In genomic region chr6:138569970-138570715, GRCh38 we compare ENCODE assay signal across 1 cellular context.
A peak's percentile ranks its signal among the peaks of the same experiment; 100 is the strongest.
TF ChIP-seq lines count a peak whose summit lies in the region.

No MANE protein-coding gene starts in this region.

TF ChIP-seq in HepG2, 621 proteins besides CTCF, POLR2A, EP300 and RAD21 (continued from another document and continues in another):
- TF ChIP-seq, protein P1, sequence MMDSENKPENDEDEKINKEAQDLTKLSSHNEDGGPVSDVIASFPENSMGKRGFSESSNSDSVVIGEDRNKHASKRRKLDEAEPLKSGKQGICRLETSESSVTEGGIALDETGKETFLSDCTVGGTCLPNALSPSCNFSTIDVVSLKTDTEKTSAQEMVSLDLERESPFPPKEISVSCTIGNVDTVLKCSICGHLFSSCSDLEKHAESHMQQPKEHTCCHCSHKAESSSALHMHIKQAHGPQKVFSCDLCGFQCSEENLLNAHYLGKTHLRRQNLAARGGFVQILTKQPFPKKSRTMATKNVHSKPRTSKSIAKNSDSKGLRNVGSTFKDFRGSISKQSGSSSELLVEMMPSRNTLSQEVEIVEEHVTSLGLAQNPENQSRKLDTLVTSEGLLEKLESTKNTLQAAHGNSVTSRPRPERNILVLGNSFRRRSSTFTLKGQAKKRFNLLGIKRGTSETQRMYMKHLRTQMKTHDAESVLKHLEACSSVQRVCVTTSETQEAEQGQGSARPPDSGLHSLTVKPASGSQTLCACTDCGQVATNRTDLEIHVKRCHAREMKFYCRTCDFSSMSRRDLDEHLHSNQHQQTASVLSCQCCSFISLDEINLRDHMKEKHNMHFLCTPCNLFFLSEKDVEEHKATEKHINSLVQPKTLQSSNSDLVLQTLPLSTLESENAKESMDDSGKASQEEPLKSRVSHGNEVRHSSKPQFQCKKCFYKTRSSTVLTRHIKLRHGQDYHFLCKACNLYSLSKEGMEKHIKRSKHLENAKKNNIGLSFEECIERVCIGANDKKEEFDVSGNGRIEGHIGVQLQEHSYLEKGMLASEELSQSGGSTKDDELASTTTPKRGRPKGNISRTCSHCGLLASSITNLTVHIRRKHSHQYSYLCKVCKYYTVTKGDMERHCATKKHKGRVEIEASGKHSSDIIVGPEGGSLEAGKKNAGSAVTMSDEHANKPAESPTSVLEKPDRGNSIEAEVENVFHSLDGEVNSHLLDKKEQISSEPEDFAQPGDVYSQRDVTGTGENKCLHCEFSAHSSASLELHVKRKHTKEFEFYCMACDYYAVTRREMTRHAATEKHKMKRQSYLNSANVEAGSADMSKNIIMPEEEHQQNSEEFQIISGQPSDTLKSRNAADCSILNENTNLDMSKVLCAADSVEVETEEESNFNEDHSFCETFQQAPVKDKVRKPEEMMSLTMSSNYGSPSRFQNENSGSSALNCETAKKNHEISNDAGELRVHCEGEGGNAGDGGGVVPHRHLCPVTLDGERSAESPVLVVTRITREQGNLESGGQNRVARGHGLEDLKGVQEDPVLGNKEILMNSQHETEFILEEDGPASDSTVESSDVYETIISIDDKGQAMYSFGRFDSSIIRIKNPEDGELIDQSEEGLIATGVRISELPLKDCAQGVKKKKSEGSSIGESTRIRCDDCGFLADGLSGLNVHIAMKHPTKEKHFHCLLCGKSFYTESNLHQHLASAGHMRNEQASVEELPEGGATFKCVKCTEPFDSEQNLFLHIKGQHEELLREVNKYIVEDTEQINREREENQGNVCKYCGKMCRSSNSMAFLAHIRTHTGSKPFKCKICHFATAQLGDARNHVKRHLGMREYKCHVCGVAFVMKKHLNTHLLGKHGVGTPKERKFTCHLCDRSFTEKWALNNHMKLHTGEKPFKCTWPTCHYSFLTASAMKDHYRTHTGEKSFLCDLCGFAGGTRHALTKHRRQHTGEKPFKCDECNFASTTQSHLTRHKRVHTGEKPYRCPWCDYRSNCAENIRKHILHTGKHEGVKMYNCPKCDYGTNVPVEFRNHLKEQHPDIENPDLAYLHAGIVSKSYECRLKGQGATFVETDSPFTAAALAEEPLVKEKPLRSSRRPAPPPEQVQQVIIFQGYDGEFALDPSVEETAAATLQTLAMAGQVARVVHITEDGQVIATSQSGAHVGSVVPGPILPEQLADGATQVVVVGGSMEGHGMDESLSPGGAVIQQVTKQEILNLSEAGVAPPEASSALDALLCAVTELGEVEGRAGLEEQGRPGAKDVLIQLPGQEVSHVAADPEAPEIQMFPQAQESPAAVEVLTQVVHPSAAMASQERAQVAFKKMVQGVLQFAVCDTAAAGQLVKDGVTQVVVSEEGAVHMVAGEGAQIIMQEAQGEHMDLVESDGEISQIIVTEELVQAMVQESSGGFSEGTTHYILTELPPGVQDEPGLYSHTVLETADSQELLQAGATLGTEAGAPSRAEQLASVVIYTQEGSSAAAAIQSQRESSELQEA (CRISPR knock-in tag; IDR thresholded peaks at IDR 0.05; ENCODE audit: not compliant biosample characterization): no peak
- TF ChIP-seq ZNF883 (CRISPR knock-in tag; IDR thresholded peaks at IDR 0.05; ENCODE audit: not compliant biosample characterization) (no peak), KLF12 (CRISPR knock-in tag; IDR thresholded peaks at IDR 0.05; ENCODE audit: borderline replicate concordance) (0 out of 2 replicates have a peak, but pooled peaks have one; percentile 14), GLI4 (CRISPR knock-in tag; IDR thresholded peaks at IDR 0.05; ENCODE audit: borderline replicate concordance) (no peak), LCORL (IDR thresholded peaks at IDR 0.05) (no peak), LCORL (CRISPR knock-in tag; IDR thresholded peaks at IDR 0.05) (no peak), HNRNPL (IDR thresholded peaks at IDR 0.05; ENCODE audit: low read depth, low read length) (no peak), ZNF761 (CRISPR knock-in tag; conservative IDR thresholded peaks at IDR 0.05) (no peak), BRD4 (CRISPR knock-in tag; IDR thresholded peaks at IDR 0.05) (no peak), CENPX (CRISPR knock-in tag; IDR thresholded peaks at IDR 0.05) (no peak), ZMYM4 (CRISPR knock-in tag; IDR thresholded peaks at IDR 0.05) (peak; percentile 39; the same call in 1 of the 2 replicates), JUNB (CRISPR knock-in tag; IDR thresholded peaks at IDR 0.05; ENCODE audit: borderline replicate concordance) (no peak), FOXP4 (CRISPR knock-in tag; IDR thresholded peaks at IDR 0.05) (peak; percentile 65; the same call in 1 of the 2 replicates), RARG (CRISPR knock-in tag; IDR thresholded peaks at IDR 0.05; ENCODE audit: low read depth) (no peak), ZNF766 (CRISPR knock-in tag; IDR thresholded peaks at IDR 0.05; ENCODE audit: borderline replicate concordance) (0 out of 2 replicates have a peak, but pooled peaks have one; percentile 5), NCOA5 (CRISPR knock-in tag; IDR thresholded peaks at IDR 0.05) (no peak), RFX3 (CRISPR knock-in tag; IDR thresholded peaks at IDR 0.05) (no peak), REST (IDR thresholded peaks at IDR 0.05; ENCODE audit: borderline replicate concordance in 1 of 2, low read depth in 1 of 2, low read length in 2 of 2) (no peak), TBX3 (IDR thresholded peaks at IDR 0.05; ENCODE audit: borderline replicate concordance) (no peak), ZNF570 (CRISPR knock-in tag; IDR thresholded peaks at IDR 0.05; ENCODE audit: borderline replicate concordance) (no peak), ZNF263 (CRISPR knock-in tag; IDR thresholded peaks at IDR 0.05) (peak; percentile 36; the same call in 1 of the 2 replicates), TAF1 (CRISPR knock-in tag; IDR thresholded peaks at IDR 0.05) (peak; percentile 66), ZNF850 (CRISPR knock-in tag; conservative IDR thresholded peaks at IDR 0.05) (no peak), HNRNPH1 (optimal IDR thresholded peaks at IDR 0.05; ENCODE audit: low read depth, low read length) (no peak), ZNF781 (CRISPR knock-in tag; IDR thresholded peaks at IDR 0.05; ENCODE audit: borderline replicate concordance, not compliant biosample characterization) (no peak), PAF1 (CRISPR knock-in tag; IDR thresholded peaks at IDR 0.05) (no peak), CBFB (CRISPR knock-in tag; IDR thresholded peaks at IDR 0.05) (no peak), NFKBIZ (CRISPR knock-in tag; IDR thresholded peaks at IDR 0.05) (no peak), HHEX (CRISPR knock-in tag; IDR thresholded peaks at IDR 0.05) (no peak)
- TF ChIP-seq, protein P2, sequence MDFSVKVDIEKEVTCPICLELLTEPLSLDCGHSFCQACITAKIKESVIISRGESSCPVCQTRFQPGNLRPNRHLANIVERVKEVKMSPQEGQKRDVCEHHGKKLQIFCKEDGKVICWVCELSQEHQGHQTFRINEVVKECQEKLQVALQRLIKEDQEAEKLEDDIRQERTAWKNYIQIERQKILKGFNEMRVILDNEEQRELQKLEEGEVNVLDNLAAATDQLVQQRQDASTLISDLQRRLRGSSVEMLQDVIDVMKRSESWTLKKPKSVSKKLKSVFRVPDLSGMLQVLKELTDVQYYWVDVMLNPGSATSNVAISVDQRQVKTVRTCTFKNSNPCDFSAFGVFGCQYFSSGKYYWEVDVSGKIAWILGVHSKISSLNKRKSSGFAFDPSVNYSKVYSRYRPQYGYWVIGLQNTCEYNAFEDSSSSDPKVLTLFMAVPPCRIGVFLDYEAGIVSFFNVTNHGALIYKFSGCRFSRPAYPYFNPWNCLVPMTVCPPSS (IDR thresholded peaks at IDR 0.05): no peak
- TF ChIP-seq, protein P3, sequence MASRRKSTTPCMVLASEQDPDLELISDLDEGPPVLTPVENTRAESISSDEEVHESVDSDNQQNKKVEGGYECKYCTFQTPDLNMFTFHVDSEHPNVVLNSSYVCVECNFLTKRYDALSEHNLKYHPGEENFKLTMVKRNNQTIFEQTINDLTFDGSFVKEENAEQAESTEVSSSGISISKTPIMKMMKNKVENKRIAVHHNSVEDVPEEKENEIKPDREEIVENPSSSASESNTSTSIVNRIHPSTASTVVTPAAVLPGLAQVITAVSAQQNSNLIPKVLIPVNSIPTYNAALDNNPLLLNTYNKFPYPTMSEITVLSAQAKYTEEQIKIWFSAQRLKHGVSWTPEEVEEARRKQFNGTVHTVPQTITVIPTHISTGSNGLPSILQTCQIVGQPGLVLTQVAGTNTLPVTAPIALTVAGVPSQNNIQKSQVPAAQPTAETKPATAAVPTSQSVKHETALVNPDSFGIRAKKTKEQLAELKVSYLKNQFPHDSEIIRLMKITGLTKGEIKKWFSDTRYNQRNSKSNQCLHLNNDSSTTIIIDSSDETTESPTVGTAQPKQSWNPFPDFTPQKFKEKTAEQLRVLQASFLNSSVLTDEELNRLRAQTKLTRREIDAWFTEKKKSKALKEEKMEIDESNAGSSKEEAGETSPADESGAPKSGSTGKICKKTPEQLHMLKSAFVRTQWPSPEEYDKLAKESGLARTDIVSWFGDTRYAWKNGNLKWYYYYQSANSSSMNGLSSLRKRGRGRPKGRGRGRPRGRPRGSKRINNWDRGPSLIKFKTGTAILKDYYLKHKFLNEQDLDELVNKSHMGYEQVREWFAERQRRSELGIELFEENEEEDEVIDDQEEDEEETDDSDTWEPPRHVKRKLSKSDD (CRISPR knock-in tag; IDR thresholded peaks at IDR 0.05; ENCODE audit: low read depth): no peak
- TF ChIP-seq, protein P4, sequence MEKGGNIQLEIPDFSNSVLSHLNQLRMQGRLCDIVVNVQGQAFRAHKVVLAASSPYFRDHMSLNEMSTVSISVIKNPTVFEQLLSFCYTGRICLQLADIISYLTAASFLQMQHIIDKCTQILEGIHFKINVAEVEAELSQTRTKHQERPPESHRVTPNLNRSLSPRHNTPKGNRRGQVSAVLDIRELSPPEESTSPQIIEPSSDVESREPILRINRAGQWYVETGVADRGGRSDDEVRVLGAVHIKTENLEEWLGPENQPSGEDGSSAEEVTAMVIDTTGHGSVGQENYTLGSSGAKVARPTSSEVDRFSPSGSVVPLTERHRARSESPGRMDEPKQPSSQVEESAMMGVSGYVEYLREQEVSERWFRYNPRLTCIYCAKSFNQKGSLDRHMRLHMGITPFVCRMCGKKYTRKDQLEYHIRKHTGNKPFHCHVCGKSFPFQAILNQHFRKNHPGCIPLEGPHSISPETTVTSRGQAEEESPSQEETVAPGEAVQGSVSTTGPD (CRISPR knock-in tag; IDR thresholded peaks at IDR 0.05): no peak
- TF ChIP-seq, protein P5, sequence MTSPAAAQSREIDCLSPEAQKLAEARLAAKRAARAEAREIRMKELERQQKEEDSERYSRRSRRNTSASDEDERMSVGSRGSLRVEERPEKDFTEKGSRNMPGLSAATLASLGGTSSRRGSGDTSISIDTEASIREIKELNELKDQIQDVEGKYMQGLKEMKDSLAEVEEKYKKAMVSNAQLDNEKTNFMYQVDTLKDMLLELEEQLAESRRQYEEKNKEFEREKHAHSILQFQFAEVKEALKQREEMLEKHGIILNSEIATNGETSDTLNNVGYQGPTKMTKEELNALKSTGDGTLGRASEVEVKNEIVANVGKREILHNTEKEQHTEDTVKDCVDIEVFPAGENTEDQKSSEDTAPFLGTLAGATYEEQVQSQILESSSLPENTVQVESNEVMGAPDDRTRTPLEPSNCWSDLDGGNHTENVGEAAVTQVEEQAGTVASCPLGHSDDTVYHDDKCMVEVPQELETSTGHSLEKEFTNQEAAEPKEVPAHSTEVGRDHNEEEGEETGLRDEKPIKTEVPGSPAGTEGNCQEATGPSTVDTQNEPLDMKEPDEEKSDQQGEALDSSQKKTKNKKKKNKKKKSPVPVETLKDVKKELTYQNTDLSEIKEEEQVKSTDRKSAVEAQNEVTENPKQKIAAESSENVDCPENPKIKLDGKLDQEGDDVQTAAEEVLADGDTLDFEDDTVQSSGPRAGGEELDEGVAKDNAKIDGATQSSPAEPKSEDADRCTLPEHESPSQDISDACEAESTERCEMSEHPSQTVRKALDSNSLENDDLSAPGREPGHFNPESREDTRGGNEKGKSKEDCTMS (CRISPR knock-in tag; conservative IDR thresholded peaks at IDR 0.05): no peak
- TF ChIP-seq, protein P6, sequence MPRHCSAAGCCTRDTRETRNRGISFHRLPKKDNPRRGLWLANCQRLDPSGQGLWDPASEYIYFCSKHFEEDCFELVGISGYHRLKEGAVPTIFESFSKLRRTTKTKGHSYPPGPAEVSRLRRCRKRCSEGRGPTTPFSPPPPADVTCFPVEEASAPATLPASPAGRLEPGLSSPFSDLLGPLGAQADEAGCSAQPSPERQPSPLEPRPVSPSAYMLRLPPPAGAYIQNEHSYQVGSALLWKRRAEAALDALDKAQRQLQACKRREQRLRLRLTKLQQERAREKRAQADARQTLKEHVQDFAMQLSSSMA (CRISPR knock-in tag; IDR thresholded peaks at IDR 0.05): no peak
